In the genomic region with DNA sequence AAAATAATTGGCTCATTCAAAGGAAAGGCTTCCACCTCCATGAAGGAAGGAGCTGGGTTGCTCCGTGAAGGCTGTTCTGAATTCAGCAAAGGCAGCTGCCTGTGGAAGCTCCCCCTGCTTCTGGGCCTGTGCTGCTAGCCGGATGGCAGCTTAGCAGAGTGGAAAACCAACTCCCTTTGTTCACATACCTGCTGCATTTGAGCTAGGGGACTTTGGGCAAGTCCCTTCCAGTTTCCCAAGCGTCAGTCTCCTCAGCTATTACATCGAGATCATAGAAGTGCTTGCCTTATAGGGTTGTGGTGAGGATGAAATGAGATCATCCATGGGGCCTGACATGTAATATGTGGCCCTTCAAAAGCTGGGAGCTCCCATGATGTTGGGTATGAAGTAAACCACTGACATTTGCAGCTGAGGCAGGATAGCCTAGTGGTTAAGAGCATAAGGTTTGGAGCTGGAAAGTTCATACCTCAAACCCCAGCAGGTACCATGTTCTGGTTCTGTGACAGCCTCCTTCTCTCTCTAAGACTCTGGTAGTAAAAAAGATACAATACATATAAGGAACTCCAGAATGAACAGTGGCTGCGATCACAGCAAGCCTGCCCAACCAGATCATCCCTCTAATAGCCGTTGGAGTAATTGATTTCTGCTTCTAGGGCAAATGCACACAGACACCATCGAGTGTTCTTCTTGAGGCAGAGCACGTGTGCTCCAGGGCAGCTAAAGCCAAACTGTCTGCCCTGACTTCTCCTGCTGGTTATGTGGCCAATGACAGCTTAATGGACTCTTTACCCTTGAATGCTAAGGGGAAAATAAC, we compare ENCODE assay signal across 20 cellular contexts. TPM values are rescaled to one million over a fixed set of nuclear protein-coding genes. Genes with fewer than 3 reads are reported as not detected.
DNase-seq lines count a peak whose midpoint lies in the region; ATAC-seq, FAIRE-seq and TF ChIP-seq lines count a peak whose summit lies in the region.
"Had no signal": no experiment of that assay in that cellular context is flagged by ENCODE, and none has a peak within 500 bp of the region (broad histone marks: within the 10 kb centered on the region; RNA-seq: fewer than 3 reads in every experiment).

No MANE protein-coding gene starts in this region.

- H3K36me3 Mint-ChIP-seq in endodermal cell (ENCODE audit: low read depth), result no peaks in the 10 kb centered on the region
- H3K36me3 Mint-ChIP-seq: activated CD8-positive, alpha-beta memory T cell treated with anti-CD3 and anti-CD28 coated beads, Interleukin-2, amount 10 ng/mL, durations not matched to agents 7 days and 5 days had no signal

- H3K36me3 ChIP-seq in GM06990 (ENCODE audit: control insufficient read depth, insufficient read depth, low read length) (no peaks in the 10 kb centered on the region), endodermal cell (ENCODE audit: control insufficient read depth, insufficient read depth, low read length) (no peaks in the 10 kb centered on the region)
- H3K36me3 ChIP-seq: gastrocnemius medialis, transverse colon had no signal

- no peaks in the 10 kb centered on the region for H3K27me3 ChIP-seq in GM06990 (replicated peaks; ENCODE audit: control insufficient read depth, insufficient read depth, low read length)
- no peaks in the 10 kb centered on the region for H3K27me3 ChIP-seq in endodermal cell (ENCODE audit: control insufficient read depth, insufficient read depth, low read length, poor library complexity, severe bottlenecking)
- H3K27me3 ChIP-seq: gastrocnemius medialis had no signal

- TF ChIP-seq CTCF in GM06990 (IDR thresholded peaks at IDR 0.05; ENCODE audit: insufficient read depth, low read length, poor library complexity, severe bottlenecking), result no peak
- peak; percentile 14 for TF ChIP-seq CTCF in GM12873 (IDR thresholded peaks at IDR 0.05; ENCODE audit: insufficient read depth, low read depth, low read length, missing control alignments)
- peak; percentile 57 for TF ChIP-seq CTCF in endodermal cell (conservative IDR thresholded peaks at IDR 0.05)
- TF ChIP-seq CTCF in D721Med (IDR thresholded peaks at IDR 0.05; ENCODE audit: insufficient read depth, missing control alignments), result no peak

- 88 to 93% methylated on average over 7 to 8 of the region's 8 CpGs for WGBS in endodermal cell (ENCODE audit: insufficient coverage in 1 of 2, insufficient read length in 1 of 2), 2 experiments

- H3K4me3 Mint-ChIP-seq in endodermal cell, result no peak overlapping the region
- H3K4me3 Mint-ChIP-seq: activated B cell treated with CpG ODN at 0.5 μM for 24 hours; activated CD8-positive, alpha-beta memory T cell treated with anti-CD3 and anti-CD28 coated beads, Interleukin-2, amount 10 ng/mL, durations not matched to agents 7 days and 5 days had no signal

- peak; percentile 56 for DNase-seq in GM06990 (ENCODE audit: extremely low read depth, insufficient read length)
- no peak for DNase-seq in endodermal cell
- DNase-seq in NK-92 (lab: John Stamatoyannopoulos, UW; ENCODE audit: unreplicated experiment), result no peak
- no peak for DNase-seq in D721Med (ENCODE audit: insufficient read length, low spot score)
- no peak for DNase-seq in NCI-H1417 (lab: John Stamatoyannopoulos, UW)
- DNase-seq: activated B cell treated with CpG ODN at 0.5 μM for 24 hours; activated CD8-positive, alpha-beta memory T cell treated with anti-CD3 and anti-CD28 coated beads, Interleukin-2, amount 10 ng/mL, durations not matched to agents 7 days and 5 days; activated gamma-delta T cell treated with Interleukin-2 at 50 U/mL for 16 hours; gastrocnemius medialis; MV-4-11; stimulated activated CD4-positive, alpha-beta T cell treated with anti-CD3 and anti-CD28 coated beads, Interleukin-4, amount 100 ng/mL, for 4 hours; T-helper 1 cell had no signal

- no peaks in the 10 kb centered on the region for H3K4me1 Mint-ChIP-seq in endodermal cell
- H3K4me1 Mint-ChIP-seq: activated B cell treated with CpG ODN at 0.5 μM for 24 hours; activated CD8-positive, alpha-beta memory T cell treated with anti-CD3 and anti-CD28 coated beads, Interleukin-2, amount 10 ng/mL, durations not matched to agents 7 days and 5 days had no signal

- H3K27me3 Mint-ChIP-seq in endodermal cell (ENCODE audit: insufficient read depth), result peaks cover 3% of the 10 kb centered on the region

- H3K4me1 ChIP-seq in endodermal cell (ENCODE audit: control insufficient read depth, insufficient read depth, low read length), result no peaks in the 10 kb centered on the region
- H3K4me1 ChIP-seq: gastrocnemius medialis had no signal

- H3K9me3 Mint-ChIP-seq in endodermal cell, result peaks cover 11% of the 10 kb centered on the region

- peak; percentile 91 for ATAC-seq in HG02610 (IDR thresholded peaks at IDR 0.05; ENCODE audit: unreplicated experiment)
- ATAC-seq: activated CD8-positive, alpha-beta memory T cell treated with anti-CD3 and anti-CD28 coated beads, Interleukin-2, amount 10 ng/mL, durations not matched to agents 7 days and 5 days; gastrocnemius medialis; left lobe of liver; Right ventricle myocardium inferior had no signal

- H3K9ac ChIP-seq in endodermal cell (ENCODE audit: extremely low read depth, low read length, poor library complexity, severe bottlenecking), result no peak overlapping the region

- no peak overlapping the region for H3K27ac Mint-ChIP-seq in endodermal cell
- H3K27ac Mint-ChIP-seq: activated B cell treated with CpG ODN at 0.5 μM for 24 hours; activated CD8-positive, alpha-beta memory T cell treated with anti-CD3 and anti-CD28 coated beads, Interleukin-2, amount 10 ng/mL, durations not matched to agents 7 days and 5 days had no signal

- peaks cover 10% of the 10 kb centered on the region for H3K9me3 ChIP-seq in endodermal cell (ENCODE audit: control insufficient read depth, low read length)
- H3K9me3 ChIP-seq: gastrocnemius medialis, transverse colon had no signal

- no peak overlapping the region for H3K27ac ChIP-seq in endodermal cell (ENCODE audit: low read depth, low read length)
- H3K27ac ChIP-seq: C4-2B, coronary artery, gastrocnemius medialis, transverse colon had no signal

- no peak for FAIRE-seq in D721Med (lab: Jason Lieb, UNC)
- FAIRE-seq: endothelial cell of umbilical vein had no signal

- H3K4me3 ChIP-seq in GM06990 (replicated peaks; ENCODE audit: low read depth, low read length) (no peak overlapping the region), endodermal cell (ENCODE audit: low read length) (no peak overlapping the region)
- H3K4me3 ChIP-seq: coronary artery, gastrocnemius medialis, transverse colon had no signal

RNA-seq across cellular contexts. Expression of gene DENND1A, which starts 11.0 kb away (rescaled TPM):
- 10 to 100 TPM; 29.5 to 38.4 TPM for total RNA-seq in endodermal cell
- 16.5 TPM for polyA plus RNA-seq in endodermal cell (2013, experiment 1 of 2)
- 15.8 TPM for polyA plus RNA-seq in endodermal cell (2013, experiment 2 of 2)

Comparison
In these comparisons a context has a peak if more than half of its experiments do, and no peak if none do; other contexts are left out.
1. CTCF ChIP-seq: peak in GM12873 (single experiment) and endodermal cell (single experiment); none in GM06990 (single experiment) and D721Med (single experiment).